22 cellular contexts compared by ENCODE assay signal in genomic region chr16:69097425-69097824, GRCh38. TPM values are rescaled to one million over a fixed set of nuclear protein-coding genes. Genes with fewer than 3 reads are reported as not detected.
DNase-seq lines count a peak whose midpoint lies in the region; ATAC-seq, FAIRE-seq and TF ChIP-seq lines count a peak whose summit lies in the region.
"Had no signal": no experiment of that assay in that cellular context is flagged by ENCODE, and none has a peak within 500 bp of the region (broad histone marks: within the 10 kb centered on the region; RNA-seq: fewer than 3 reads in every experiment).

No MANE protein-coding gene starts in this region.

- in situ Hi-C loops in K562 (cut with MboI) = no loop called here

- peaks cover 22% of the 10 kb centered on the region for H3F3A ChIP-seq in neural progenitor cell (ENCODE audit: low read depth)

- H3K27me3 Mint-ChIP-seq in H9 (ENCODE audit: low read depth) = peaks cover 1% of the 10 kb centered on the region
- H3K27me3 Mint-ChIP-seq in neural progenitor cell (ENCODE audit: insufficient read depth, low read depth) = peaks cover 4% of the 10 kb centered on the region
- no peaks in the 10 kb centered on the region for H3K27me3 Mint-ChIP-seq in activated T-cell treated with anti-CD3 and anti-CD28 coated beads, Interleukin-2, amount 50 U/mL, for 4 hours (ENCODE audit: low read depth)
- H3K27me3 Mint-ChIP-seq: B cell had no signal

- no peak overlapping the region for H3T11ph ChIP-seq in H9 (ENCODE audit: low read length)

- no peak overlapping the region for H3K4me3 ChIP-seq in K562
- H3K4me3 ChIP-seq in fibroblast of villous mesenchyme (ENCODE audit: low read depth, low read length) = no peak overlapping the region
- H3K4me3 ChIP-seq in neural progenitor cell = no peak overlapping the region
- H3K4me3 ChIP-seq: HAP-1 had no signal

- no peak overlapping the region for H2AK5ac ChIP-seq in H9 (ENCODE audit: insufficient read length, low read length)

- no peak overlapping the region for H2BK5ac ChIP-seq in H9 (ENCODE audit: insufficient read length, low read length)

- H2BK20ac ChIP-seq in H9 (ENCODE audit: low read depth, low read length, poor library complexity, severe bottlenecking) = peak overlapping the region; percentile 90

- H4K91ac ChIP-seq in H9 (ENCODE audit: insufficient read length, low read depth, low read length) = no peak overlapping the region

- peak overlapping the region in 2 of 3 experiments; percentile 70 to 74; a peak in 3 of 7 replicates for H3K27ac Mint-ChIP-seq in H9
- no peak overlapping the region for H3K27ac Mint-ChIP-seq in neural progenitor cell
- H3K27ac Mint-ChIP-seq: B cell, IgD-negative memory B cell had no signal

- no peaks in the 10 kb centered on the region for H3K9me3 Mint-ChIP-seq in H9
- no peaks in the 10 kb centered on the region for H3K9me3 Mint-ChIP-seq in neural progenitor cell
- no peaks in the 10 kb centered on the region for H3K9me3 Mint-ChIP-seq in activated T-cell treated with anti-CD3 and anti-CD28 coated beads, Interleukin-2, amount 50 U/mL, for 4 hours
- H3K9me3 Mint-ChIP-seq: CD14-positive monocyte, IgD-negative memory B cell had no signal

- no peaks in the 10 kb centered on the region for H3K36me3 ChIP-seq in K562 (ENCODE audit: control insufficient read depth, insufficient read depth, low read length)
- H3K36me3 ChIP-seq in neural progenitor cell = no peaks in the 10 kb centered on the region
- H3K36me3 ChIP-seq: HAP-1 had no signal

- H2AFZ ChIP-seq in H9 (ENCODE audit: low read length) (peak overlapping the region; percentile 75), K562 (ENCODE audit: low read depth, low read length) (no peak overlapping the region), neural progenitor cell (replicated peaks) (peak overlapping the region; percentile 63)

- POLR2A ChIA-PET in K562 (lab: Yijun Ruan, JAX) = interaction anchor here (0.6 kb wide), 1 partner anchor 26 kb away, joined by 3 read pairs; no protein-coding TSS in a partner anchor

- H3K4me1 ChIP-seq in H9 (ENCODE audit: insufficient read depth, low read length) = peaks cover 8% of the 10 kb centered on the region
- H3K4me1 ChIP-seq in K562 (replicated peaks in 1 of 2; ENCODE audit: control insufficient read depth in 2 of 2, insufficient read depth in 2 of 2, low read length in 2 of 2) = no peaks in the 10 kb centered on the region
- H3K4me1 ChIP-seq in neural progenitor cell = peaks cover 18% of the 10 kb centered on the region
- H3K4me1 ChIP-seq: HAP-1 had no signal

- no peak overlapping the region for H3K4me3 Mint-ChIP-seq in H9
- H3K4me3 Mint-ChIP-seq in neural progenitor cell = no peak overlapping the region
- H3K4me3 Mint-ChIP-seq in activated T-cell treated with anti-CD3 and anti-CD28 coated beads, Interleukin-2, amount 50 U/mL, for 4 hours = no peak overlapping the region
- H3K4me3 Mint-ChIP-seq: B cell, CD14-positive monocyte, IgD-negative memory B cell had no signal

- H2BK120ac ChIP-seq in H9 (ENCODE audit: low read depth, low read length, poor library complexity, severe bottlenecking) = no peak overlapping the region

- H3K27me3 ChIP-seq in H9 (ENCODE audit: insufficient read depth, low read length) (no peaks in the 10 kb centered on the region), K562 (ENCODE audit: control insufficient read depth in 2 of 2, insufficient read depth in 2 of 2, low read length in 2 of 2) (peaks cover 14 to 31% of the 10 kb centered on the region in 2 experiments), neural progenitor cell (no peaks in the 10 kb centered on the region)

- no peak overlapping the region for H3K56ac ChIP-seq in H9 (ENCODE audit: insufficient read length, low read depth, low read length)

- no peaks in the 10 kb centered on the region for H3K36me3 Mint-ChIP-seq in H9 (ENCODE audit: insufficient read depth in 1 of 3, low read depth in 3 of 3)
- no peaks in the 10 kb centered on the region for H3K36me3 Mint-ChIP-seq in neural progenitor cell
- no peaks in the 10 kb centered on the region for H3K36me3 Mint-ChIP-seq in activated T-cell treated with anti-CD3 and anti-CD28 coated beads, Interleukin-2, amount 50 U/mL, for 4 hours (ENCODE audit: insufficient read depth)
- H3K36me3 Mint-ChIP-seq: CD14-positive monocyte, IgD-negative memory B cell had no signal

- DNase-seq in H9 (no peak), K562 (ENCODE audit: extremely low read depth in 1 of 4, low spot score in 3 of 4) (no peak), fibroblast of villous mesenchyme (ENCODE audit: low read depth) (peak; percentile 24), neural progenitor cell (ENCODE audit: low spot score) (no peak), cortex of kidney (lab: John Stamatoyannopoulos, UW) (no peak), left colon (no peak)
- DNase-seq in activated T-cell treated with anti-CD3 and anti-CD28 coated beads, Interleukin-2, amount 50 U/mL, for 4 hours = no peak
- DNase-seq: Karpas-422, NCI-H1417, NCI-H1694 treated with DMSO at 0.1 percent for 48 hours, NCI-H446, NCI-H526, OCI-M1, Right ventricle myocardium superior, SW 1271 had no signal

- no CpG with 5 or more reads among the region's 6 CpGs for WGBS in H9 (ENCODE audit: extremely low coverage, insufficient read length, low lambda C conversion rate)
- WGBS in K562 (ENCODE audit: insufficient coverage, low coverage, missing lambda C conversion rate) = 4% methylated on average over 5 of the region's 6 CpGs

- no peak overlapping the region for H3K4me2 ChIP-seq in H9 (ENCODE audit: insufficient read depth, insufficient read length, low read length)
- H3K4me2 ChIP-seq in K562 (ENCODE audit: insufficient read depth, low read length) = no peak overlapping the region
- H3K4me2 ChIP-seq in neural progenitor cell = no peak overlapping the region

- ATAC-seq in K562 (no peak; the same call in 2 of the 3 replicates), left colon (no peak)
- no peak for ATAC-seq in activated T-cell treated with anti-CD3 and anti-CD28 coated beads, Interleukin-2, amount 50 U/mL, for 4 hours

- no peak overlapping the region for H4K8ac ChIP-seq in H9 (replicated peaks; ENCODE audit: insufficient read length, low read depth, low read length)

- H3K23ac ChIP-seq in H9 (ENCODE audit: insufficient read length, low read depth, low read length) = no peak overlapping the region

- no peaks in the 10 kb centered on the region for H3K79me1 ChIP-seq in H9 (ENCODE audit: insufficient read depth, low read depth, low read length, poor library complexity, severe bottlenecking)

- H2BK15ac ChIP-seq in H9 (ENCODE audit: low read depth, low read length) = no peak overlapping the region

- H3K18ac ChIP-seq in H9 (ENCODE audit: insufficient read length, low read depth, low read length) = no peak overlapping the region

- no peak overlapping the region for H4K5ac ChIP-seq in H9 (ENCODE audit: insufficient read length, low read depth, low read length)

- peak overlapping the region; percentile 49; the same call in 1 of the 2 replicates for H3K14ac ChIP-seq in H9 (ENCODE audit: insufficient read depth, low read length)

- H3K27ac ChIP-seq in H9 (ENCODE audit: insufficient read length, low read depth, low read length) = no peak overlapping the region
- H3K27ac ChIP-seq in K562 (ENCODE audit: extremely low read depth, low read depth, low read length) = no peak overlapping the region
- H3K27ac ChIP-seq in neural progenitor cell = no peak overlapping the region
- H3K27ac ChIP-seq: HL-60 had no signal

- H3K9ac ChIP-seq in H9 (ENCODE audit: extremely low read depth, insufficient read length, low read length) (no peak overlapping the region), K562 (ENCODE audit: insufficient read depth in 1 of 2, low read depth in 2 of 2, low read length in 2 of 2) (no peak overlapping the region), neural progenitor cell (no peak overlapping the region)

- peaks cover 41 to 46% of the 10 kb centered on the region in 2 experiments for H3K4me1 Mint-ChIP-seq in H9
- H3K4me1 Mint-ChIP-seq in neural progenitor cell = peaks cover 28% of the 10 kb centered on the region
- no peaks in the 10 kb centered on the region for H3K4me1 Mint-ChIP-seq in activated T-cell treated with anti-CD3 and anti-CD28 coated beads, Interleukin-2, amount 50 U/mL, for 4 hours (ENCODE audit: low read depth)
- H3K4me1 Mint-ChIP-seq: B cell, CD14-positive monocyte had no signal

- H3K79me2 ChIP-seq in H9 (ENCODE audit: insufficient read depth, low read length) (no peaks in the 10 kb centered on the region), K562 (ENCODE audit: control insufficient read depth, insufficient read depth, low read length) (no peaks in the 10 kb centered on the region), neural progenitor cell (ENCODE audit: low read depth) (no peaks in the 10 kb centered on the region)

- intact Hi-C loops in K562 (cut with micrococcal nuclease) = no loop called here
- intact Hi-C loops in left colon (cut with DNase I, micrococcal nuclease) = no loop called here

- CTCF ChIA-PET in K562 (lab: Yijun Ruan, JAX; ENCODE audit: low intra/inter-chr PET ratio) = interaction anchor here (0.6 to 0.7 kb wide), 2 partner anchors 26 to 612 kb away, joined by 3 read pairs; no protein-coding TSS in a partner anchor

- no peak overlapping the region; the same call in 1 of the 2 replicates for H3K4ac ChIP-seq in H9 (ENCODE audit: low read depth, low read length)

- TF ChIP-seq EP300 in K562 (IDR thresholded peaks at IDR 0.05; ENCODE audit: low read length) = no peak

- H4K20me1 ChIP-seq in H9 (ENCODE audit: control insufficient read depth, insufficient read depth, insufficient read length) = no peaks in the 10 kb centered on the region
- H4K20me1 ChIP-seq in K562 (replicated peaks; ENCODE audit: control insufficient read depth, insufficient read depth, low read length) = no peaks in the 10 kb centered on the region
- no peaks in the 10 kb centered on the region for H4K20me1 ChIP-seq in neural progenitor cell (ENCODE audit: low read depth)

- no peak for TF ChIP-seq CTCF in H9 (conservative IDR thresholded peaks at IDR 0.05)
- no peak for TF ChIP-seq CTCF in K562 (IDR thresholded peaks at IDR 0.05 in 2 of 3, conservative IDR thresholded peaks at IDR 0.05 in 1 of 3; ENCODE audit: insufficient read depth in 2 of 3, low read depth in 1 of 3, low read length in 3 of 3)
- TF ChIP-seq CTCF in fibroblast of villous mesenchyme (IDR thresholded peaks at IDR 0.05; ENCODE audit: insufficient read depth, low read depth, low read length) = no peak
- no peak for TF ChIP-seq CTCF in neural progenitor cell (IDR thresholded peaks at IDR 0.05)

- TF ChIP-seq POLR2A in K562 (conservative IDR thresholded peaks at IDR 0.05) = no peak

- H3K9me3 ChIP-seq in H9 (ENCODE audit: control insufficient read depth, low read depth, low read length) (no peaks in the 10 kb centered on the region), K562 (replicated peaks; ENCODE audit: control insufficient read depth, insufficient read depth, low read depth, low read length) (no peaks in the 10 kb centered on the region), neural progenitor cell (ENCODE audit: low read depth) (no peaks in the 10 kb centered on the region)
- H3K9me3 ChIP-seq: HAP-1 had no signal

- FAIRE-seq in K562 (lab: Jason Lieb, UNC) = no peak
- FAIRE-seq: A204.1, G401.6 had no signal

- BruUV-seq in K562 (replicated peaks; lab: Mats Ljungman, UMichigan) = no TSS peak

- TF ChIP-seq RAD21 in K562 (CRISPR knock-in tag; conservative IDR thresholded peaks at IDR 0.05 in 1 of 2, IDR thresholded peaks at IDR 0.05 in 1 of 2) = no peak

- no peak overlapping the region for H2BK12ac ChIP-seq in H9 (ENCODE audit: insufficient read length, low read depth, low read length)

- H3K9me1 ChIP-seq in K562 (ENCODE audit: control insufficient read depth, insufficient read depth, low read length) = no peaks in the 10 kb centered on the region

- no peaks in the 10 kb centered on the region for H3K23me2 ChIP-seq in H9 (ENCODE audit: insufficient read length, low read depth, low read length, poor library complexity, severe bottlenecking)

RNA-seq across cellular contexts. Expression of gene HAS3, which starts 8.0 kb away (rescaled TPM):
- total RNA-seq in H9 (2021) (98.4 and 100 TPM in 2 replicates), K562 (2014; rRNA removed) (0.04 and 0.09 TPM in 2 replicates), K562 (2014; rRNA removed; fragmentation: Illumina TruSeq; extraction: Trizol) (0.07 and 0.10 TPM in 2 replicates), K562 (2015; rRNA removed; fragmentation: Illumina TruSeq; extraction: Trizol) (0.14 and 0.23 TPM in 2 replicates), K562 (2021) (0.33 and 0.38 TPM in 2 replicates), fibroblast of villous mesenchyme (0.32 and 0.43 TPM in 2 replicates), neural progenitor cell (ENCODE audit: low replicate concordance) (2.5 and 3.3 TPM in 2 replicates), left colon (10 to 100 TPM in 1 of 2 donors, 1 to 10 TPM in 1; 2.8 to 21.1 TPM)
- 0.88 and 1.3 TPM in 2 replicates for total RNA-seq in K562 (2011; cell fraction: chromatin; rRNA removed; ENCODE audit: low replicate concordance)
- 0.92 and 1.2 TPM in 2 replicates for total RNA-seq in K562 (2011; cell fraction: nucleolus; rRNA removed)
- 0.53 and 1.2 TPM in 2 replicates for total RNA-seq in K562 (2011; cell fraction: nucleoplasm; rRNA removed)
- polyA plus RNA-seq in K562 (2011; rRNA removed) (0.22 and 0.29 TPM in 2 replicates), K562 (2014; fragmentation: Illumina TruSeq; extraction: Trizol) (0.18 and 0.19 TPM in 2 replicates), K562 (2014; fragmentation: Nextera tagmentation; extraction: Ambion mirVana) (under 1 TPM in 1 of 2 experiments, not detected in 1; 0.04 TPM), K562 (2014; rRNA removed) (0.12 and 0.13 TPM in 2 replicates)
- 0.19 and 0.49 TPM in 2 replicates for polyA plus RNA-seq in K562 (2011; cell fraction: cytosol; rRNA removed)
- 0.42 and 0.95 TPM in 2 replicates for polyA plus RNA-seq in K562 (2011; cell fraction: nucleus; rRNA removed)
- polyA plus RNA-seq in K562 (2012) = 0.21 and 0.29 TPM in 2 replicates
- 0.18 and 0.53 TPM in 2 replicates for polyA minus RNA-seq in K562 (2011; rRNA and poly(A)+ RNA removed)
- not detected in 2 replicates for polyA minus RNA-seq in K562 (2011; cell fraction: cytosol; rRNA and poly(A)+ RNA removed)
- polyA minus RNA-seq in K562 (2011; cell fraction: nucleus; rRNA and poly(A)+ RNA removed) = 0.67 and 0.78 TPM in 2 replicates
- total RNA-seq in activated T-cell treated with anti-CD3 and anti-CD28 coated beads, Interleukin-2, amount 50 U/mL, for 4 hours = 1 to 10 TPM in 2 of 3 donors, under 1 TPM in 1; 0.58 to 1.7 (median 1.3) TPM
- polyA plus RNA-seq: CD14-positive monocyte had no signal

RNA-seq across cellular contexts. Expression of gene CHTF8, which starts 35.0 kb away (rescaled TPM):
- total RNA-seq in H9 (2021) = 168 and 181 TPM in 2 replicates
- 68.1 and 102 TPM in 2 replicates for total RNA-seq in K562 (2011; cell fraction: chromatin; rRNA removed; ENCODE audit: low replicate concordance)
- 51.5 and 64.2 TPM in 2 replicates for total RNA-seq in K562 (2011; cell fraction: nucleolus; rRNA removed)
- 54.0 and 55.2 TPM in 2 replicates for total RNA-seq in K562 (2011; cell fraction: nucleoplasm; rRNA removed)
- 45.9 and 54.0 TPM in 2 replicates for total RNA-seq in K562 (2014; rRNA removed)
- 99.5 and 108 TPM in 2 replicates for total RNA-seq in K562 (2014; rRNA removed; fragmentation: Illumina TruSeq; extraction: Trizol)
- total RNA-seq in K562 (2015; rRNA removed; fragmentation: Illumina TruSeq; extraction: Trizol) = 108 and 114 TPM in 2 replicates
- total RNA-seq in K562 (2021) = 115 and 118 TPM in 2 replicates
- polyA plus RNA-seq in K562 (2011; rRNA removed) = 113 and 137 TPM in 2 replicates
- polyA plus RNA-seq in K562 (2011; cell fraction: cytosol; rRNA removed) = 152 and 175 TPM in 2 replicates
- 68.8 and 84.4 TPM in 2 replicates for polyA plus RNA-seq in K562 (2011; cell fraction: nucleus; rRNA removed)
- polyA plus RNA-seq in K562 (2012) = 104 and 123 TPM in 2 replicates
- 163 and 199 TPM in 2 replicates for polyA plus RNA-seq in K562 (2014; fragmentation: Illumina TruSeq; extraction: Trizol)
- 10 to 100 TPM; 20.2 to 21.5 TPM for polyA plus RNA-seq in K562 (2014; fragmentation: Nextera tagmentation; extraction: Ambion mirVana)
- 119 and 135 TPM in 2 replicates for polyA plus RNA-seq in K562 (2014; rRNA removed)
- 72.2 and 93.8 TPM in 2 replicates for polyA minus RNA-seq in K562 (2011; rRNA and poly(A)+ RNA removed)
- polyA minus RNA-seq in K562 (2011; cell fraction: cytosol; rRNA and poly(A)+ RNA removed) = 58.9 and 64.5 TPM in 2 replicates
- 16.3 and 30.5 TPM in 2 replicates for polyA minus RNA-seq in K562 (2011; cell fraction: nucleus; rRNA and poly(A)+ RNA removed)
- total RNA-seq in fibroblast of villous mesenchyme = 40.6 and 65.2 TPM in 2 replicates
- total RNA-seq in neural progenitor cell (ENCODE audit: low replicate concordance) = 99.8 and 165 TPM in 2 replicates
- 10 to 100 TPM; 84.4 to 90.3 TPM for total RNA-seq in left colon
- total RNA-seq in activated T-cell treated with anti-CD3 and anti-CD28 coated beads, Interleukin-2, amount 50 U/mL, for 4 hours = 100 to 1,000 TPM; 102 to 126 (median 106) TPM

RNA-seq across cellular contexts. Expression of gene UTP4, which starts 35.0 kb away (rescaled TPM):
- 94.0 and 96.3 TPM in 2 replicates for total RNA-seq in H9 (2021)
- 147 and 152 TPM in 2 replicates for total RNA-seq in K562 (2011; cell fraction: chromatin; rRNA removed; ENCODE audit: low replicate concordance)
- 65.1 and 69.4 TPM in 2 replicates for total RNA-seq in K562 (2011; cell fraction: nucleolus; rRNA removed)
- 79.9 and 80.1 TPM in 2 replicates for total RNA-seq in K562 (2011; cell fraction: nucleoplasm; rRNA removed)
- total RNA-seq in K562 (2014; rRNA removed) = 46.1 and 51.8 TPM in 2 replicates
- total RNA-seq in K562 (2014; rRNA removed; fragmentation: Illumina TruSeq; extraction: Trizol) = 49.8 and 53.7 TPM in 2 replicates
- total RNA-seq in K562 (2015; rRNA removed; fragmentation: Illumina TruSeq; extraction: Trizol) = 50.7 and 55.3 TPM in 2 replicates
- 140 and 145 TPM in 2 replicates for total RNA-seq in K562 (2021)
- 134 and 203 TPM in 2 replicates for polyA plus RNA-seq in K562 (2011; rRNA removed)
- polyA plus RNA-seq in K562 (2011; cell fraction: cytosol; rRNA removed) = 143 and 174 TPM in 2 replicates
- polyA plus RNA-seq in K562 (2011; cell fraction: nucleus; rRNA removed) = 104 TPM in 2 replicates
- polyA plus RNA-seq in K562 (2012) = 83.1 and 121 TPM in 2 replicates
- polyA plus RNA-seq in K562 (2014; fragmentation: Illumina TruSeq; extraction: Trizol) = 157 and 191 TPM in 2 replicates
- 100 to 1,000 TPM; 152 to 195 TPM for polyA plus RNA-seq in K562 (2014; fragmentation: Nextera tagmentation; extraction: Ambion mirVana)
- polyA plus RNA-seq in K562 (2014; rRNA removed) = 116 and 138 TPM in 2 replicates
- 216 and 350 TPM in 2 replicates for polyA minus RNA-seq in K562 (2011; rRNA and poly(A)+ RNA removed)
- 68.4 and 96.7 TPM in 2 replicates for polyA minus RNA-seq in K562 (2011; cell fraction: cytosol; rRNA and poly(A)+ RNA removed)
- 32.4 and 52.9 TPM in 2 replicates for polyA minus RNA-seq in K562 (2011; cell fraction: nucleus; rRNA and poly(A)+ RNA removed)
- 15.1 and 22.5 TPM in 2 replicates for total RNA-seq in fibroblast of villous mesenchyme
- 13.3 and 15.9 TPM in 2 replicates for total RNA-seq in neural progenitor cell (ENCODE audit: low replicate concordance)
- total RNA-seq in left colon = 10 to 100 TPM; 20.8 to 22.9 TPM
- total RNA-seq in activated T-cell treated with anti-CD3 and anti-CD28 coated beads, Interleukin-2, amount 50 U/mL, for 4 hours = 100 to 1,000 TPM; 186 to 204 (median 197) TPM
